13 cellular contexts compared by ENCODE assay signal in the genomic region with DNA sequence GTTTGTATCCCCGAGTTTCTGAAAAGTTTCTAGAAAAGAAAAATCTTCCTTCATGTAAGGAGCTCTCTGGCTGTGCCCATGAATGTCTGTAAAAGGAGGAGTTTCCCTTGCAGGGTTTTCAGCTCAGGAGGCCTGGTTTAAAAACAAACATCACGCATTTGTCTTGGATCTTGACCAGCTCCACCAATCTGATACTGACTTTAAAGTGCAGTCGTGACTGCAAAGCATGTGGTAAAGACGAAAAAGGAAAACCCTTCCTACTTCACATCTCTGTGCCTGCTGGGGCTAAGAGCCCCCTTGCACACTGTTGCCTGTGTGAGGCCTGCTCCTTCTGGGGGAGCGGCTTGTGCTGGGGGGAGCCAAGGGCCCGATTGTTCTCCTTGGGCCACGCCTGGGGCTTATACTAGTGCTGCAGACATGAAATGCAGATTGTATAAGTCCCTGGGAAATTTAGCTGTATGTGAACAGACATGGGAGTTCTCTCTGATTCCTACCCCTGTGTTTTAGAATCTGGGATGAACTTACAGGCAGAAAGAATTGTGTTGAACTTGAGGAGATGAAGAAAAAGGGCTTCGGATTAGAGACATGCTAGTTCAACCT.
A peak's percentile ranks its signal among the peaks of the same experiment; 100 is the strongest.
DNase-seq lines count a peak whose midpoint lies in the region; ATAC-seq and TF ChIP-seq lines count a peak whose summit lies in the region.
"Had no signal": no experiment of that assay in that cellular context is flagged by ENCODE, and none has a peak within 500 bp of the region (broad histone marks: within the 10 kb centered on the region; RNA-seq: fewer than 3 reads in every experiment).

No MANE protein-coding gene starts in this region.

- H3K9me3 ChIP-seq in ascending aorta, result no peaks in the 10 kb centered on the region
- H3K9me3 ChIP-seq in osteoblast (ENCODE audit: low read depth, low read length), result no peaks in the 10 kb centered on the region

- H3K36me3 ChIP-seq in ascending aorta (no peaks in the 10 kb centered on the region), osteoblast (ENCODE audit: insufficient read depth, low read length) (no peaks in the 10 kb centered on the region)

- no peaks in the 10 kb centered on the region for H3K27me3 ChIP-seq in ascending aorta
- H3K27me3 ChIP-seq in osteoblast (ENCODE audit: insufficient read depth, low read length), result no peaks in the 10 kb centered on the region

- intact Hi-C loops in ascending aorta (cut with DNase I), result no loop called here

- no peak for ATAC-seq in GM19452 (IDR thresholded peaks at IDR 0.05; ENCODE audit: unreplicated experiment)
- ATAC-seq in HG03460 (IDR thresholded peaks at IDR 0.05; ENCODE audit: unreplicated experiment), result no peak
- ATAC-seq: activated naive CD4-positive, alpha-beta T cell treated with anti-CD3 and anti-CD28 coated beads, Interleukin-2, amount 50 U/mL, for 72 hours had no signal

- POLR2A ChIA-PET in AG04449 (lab: Yijun Ruan, JAX), result no interaction called here

- peak overlapping the region; percentile 83 to 85 for H3K27ac ChIP-seq in ascending aorta
- H3K27ac ChIP-seq in osteoblast (ENCODE audit: low read depth, low read length), result peak overlapping the region; percentile 24

- peak overlapping the region; percentile 8 for H2AFZ ChIP-seq in osteoblast (ENCODE audit: low read length)

- no peak for TF ChIP-seq CTCF in AG04449 (IDR thresholded peaks at IDR 0.05; ENCODE audit: insufficient read depth, low read length, missing control alignments)
- TF ChIP-seq CTCF in ascending aorta (IDR thresholded peaks at IDR 0.05), result no peak
- TF ChIP-seq CTCF in foreskin fibroblast (IDR thresholded peaks at IDR 0.05; ENCODE audit: low read depth, low read length), result no peak
- no peak for TF ChIP-seq CTCF in osteoblast (IDR thresholded peaks at IDR 0.05; ENCODE audit: extremely low read depth, low read depth, low read length)

- H3K4me1 ChIP-seq in ascending aorta (peaks cover 9 to 15% of the 10 kb centered on the region in 2 donors), osteoblast (ENCODE audit: insufficient read depth, low read length) (peaks cover 19% of the 10 kb centered on the region)

- no peaks in the 10 kb centered on the region for H3K79me2 ChIP-seq in osteoblast (ENCODE audit: insufficient read depth, low read length)

- peak; percentile 37 for DNase-seq in AG04449 (ENCODE audit: low read depth, low spot score)
- no peak for DNase-seq in ascending aorta (ENCODE audit: low spot score in 2 of 2)
- DNase-seq in foreskin fibroblast, result peak; percentile 59 to 84
- DNase-seq in osteoblast (ENCODE audit: insufficient read length, low spot score, missing footprints), result peak; percentile 53
- DNase-seq in NCI-H345 treated with DMSO at 0.1 percent for 48 hours (lab: John Stamatoyannopoulos, UW; ENCODE audit: unreplicated experiment), result no peak
- no peak for DNase-seq in GM03348 (ENCODE audit: low spot score)
- DNase-seq: DMS79; effector memory CD4-positive, alpha-beta T cell; NCI-H526; T1000 had no signal

- H4K20me1 ChIP-seq in osteoblast (ENCODE audit: insufficient read depth, low read length), result no peaks in the 10 kb centered on the region

- no peak overlapping the region for H3K4me3 ChIP-seq in AG04449 (ENCODE audit: low read depth, low read length)
- H3K4me3 ChIP-seq in ascending aorta, result no peak overlapping the region
- no peak overlapping the region for H3K4me3 ChIP-seq in foreskin fibroblast (ENCODE audit: low read depth in 1 of 2, low read length in 2 of 2)
- no peak overlapping the region for H3K4me3 ChIP-seq in osteoblast (ENCODE audit: insufficient read depth, low read length)

- H3K4me2 ChIP-seq in osteoblast (ENCODE audit: insufficient read depth, low read length), result no peak overlapping the region

- CTCF ChIA-PET in AG04449 (lab: Yijun Ruan, JAX), result interaction anchor here (0.8 to 2.9 kb wide), 7 partner anchors 9 to 386 kb away, joined by 3 to 11 read pairs (median 3); no protein-coding TSS in a partner anchor

Comparison
In these comparisons a context has a peak if more than half of its experiments do, and no peak if none do; other contexts are left out.
1. DNase-seq: peak in AG04449 (single experiment), foreskin fibroblast (2 of 2) and osteoblast (single experiment); none in ascending aorta (0 of 2), NCI-H345 treated with DMSO at 0.1 percent for 48 hours (single experiment) and GM03348 (single experiment).